12 cellular contexts compared by ENCODE assay signal in the genomic region with DNA sequence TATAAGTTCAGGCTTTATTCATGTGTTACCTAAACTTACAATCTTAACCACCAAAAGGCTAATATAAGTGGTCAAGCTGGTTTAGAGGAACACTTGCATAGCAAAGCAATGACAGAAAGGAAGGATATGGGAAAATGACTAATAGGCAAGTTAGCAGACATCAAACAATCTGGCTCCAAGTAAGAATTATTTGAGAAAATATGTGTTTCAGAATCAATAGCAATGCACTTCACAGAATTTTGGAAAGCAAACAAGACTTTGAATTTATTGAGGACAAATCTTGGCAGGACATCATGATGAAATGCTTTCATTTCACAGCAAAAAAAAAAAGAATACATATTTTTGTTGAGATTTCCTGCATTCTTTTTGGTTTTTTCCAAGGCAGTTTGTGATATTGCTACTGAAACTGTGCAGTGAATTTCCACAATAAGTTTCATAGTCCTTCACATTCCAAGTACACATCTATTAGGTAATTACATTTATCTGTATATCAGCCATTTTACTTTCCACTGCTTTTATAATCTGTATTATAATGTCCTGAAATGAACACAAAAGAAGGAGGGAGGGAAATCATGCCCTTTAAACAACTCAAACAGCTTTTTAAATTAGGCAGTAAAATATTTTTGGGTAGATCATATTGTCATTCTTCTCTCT.
DNase-seq lines count a peak whose midpoint lies in the region; ATAC-seq and TF ChIP-seq lines count a peak whose summit lies in the region.
"Had no signal": no experiment of that assay in that cellular context is flagged by ENCODE, and none has a peak within 500 bp of the region (broad histone marks: within the 10 kb centered on the region; RNA-seq: fewer than 3 reads in every experiment).

No MANE protein-coding gene starts in this region.

- H3K4me1 ChIP-seq in breast epithelium (peaks cover 3 to 13% of the 10 kb centered on the region in 2 donors), tibial nerve (peaks cover 0 to 43% (median 11%) of the 10 kb centered on the region in 4 donors)
- H3K4me1 ChIP-seq in CD8-positive, alpha-beta memory T cell (ENCODE audit: insufficient read depth, low read length) = no peaks in the 10 kb centered on the region

- H3K4me3 Mint-ChIP-seq in MCF 10A (ENCODE audit: unreplicated experiment) = no peak overlapping the region
- H3K4me3 Mint-ChIP-seq in stimulated activated memory B cell treated with anti-CD40 and anti-IgM and Interleukin-4, amounts not matched to agents 10 μg/mL and 1 μg/mL and 100 μg/mL, for 72 hours = no peak overlapping the region
- H3K4me3 Mint-ChIP-seq in CD8-positive, alpha-beta memory T cell = no peak overlapping the region
- H3K4me3 Mint-ChIP-seq: type B pancreatic cell had no signal

- TF ChIP-seq CTCF in MCF 10A (IDR thresholded peaks at IDR 0.05; ENCODE audit: unreplicated experiment) (no peak), breast epithelium (IDR thresholded peaks at IDR 0.05) (no peak), kidney epithelial cell (IDR thresholded peaks at IDR 0.05; ENCODE audit: insufficient read depth, low read length, poor library complexity, severe bottlenecking) (no peak), tibial nerve (IDR thresholded peaks at IDR 0.05) (no peak)

- no peak for TF ChIP-seq POLR2A in breast epithelium (IDR thresholded peaks at IDR 0.05)
- TF ChIP-seq POLR2A in tibial nerve (IDR thresholded peaks at IDR 0.05) = no peak

- DNase-seq in MCF 10A (ENCODE audit: unreplicated experiment) (peak; percentile 59), breast epithelium (ENCODE audit: low spot score in 2 of 2) (no peak), astrocyte of the hippocampus (ENCODE audit: low read depth, low spot score) (peak; percentile 79), kidney epithelial cell (ENCODE audit: low read depth) (peak; percentile 77), tibial nerve (ENCODE audit: low spot score in 2 of 2) (no peak), HUDEP-2 (lab: John Stamatoyannopoulos, UW; ENCODE audit: unreplicated experiment in 76 of 76) (no peak)
- DNase-seq in CD8-positive, alpha-beta memory T cell = no peak
- DNase-seq: esophagus squamous epithelium; stimulated activated CD4-positive, alpha-beta T cell treated with anti-CD3 and anti-CD28 coated beads, Interleukin-2, amount 100 ng/mL, for 48 hours had no signal

- POLR2A ChIA-PET in MCF 10A (lab: Yijun Ruan, JAX) = no interaction called here
- POLR2A ChIA-PET in CD8-positive, alpha-beta memory T cell (lab: Charles Lee) = no interaction called here

- H3K36me3 ChIP-seq in breast epithelium (no peaks in the 10 kb centered on the region), kidney epithelial cell (ENCODE audit: control insufficient read depth, insufficient read depth, low read length) (no peaks in the 10 kb centered on the region), tibial nerve (no peaks in the 10 kb centered on the region)
- no peaks in the 10 kb centered on the region for H3K36me3 ChIP-seq in CD8-positive, alpha-beta memory T cell (ENCODE audit: insufficient read depth, low read length)
- H3K36me3 ChIP-seq: esophagus squamous epithelium had no signal

- no peaks in the 10 kb centered on the region for H3K9me3 Mint-ChIP-seq in MCF 10A (ENCODE audit: unreplicated experiment)
- peaks cover 3% of the 10 kb centered on the region for H3K9me3 Mint-ChIP-seq in stimulated activated memory B cell treated with anti-CD40 and anti-IgM and Interleukin-4, amounts not matched to agents 10 μg/mL and 1 μg/mL and 100 μg/mL, for 72 hours
- H3K9me3 Mint-ChIP-seq in CD8-positive, alpha-beta memory T cell = peaks cover 0 to 10% (median under 1%) of the 10 kb centered on the region in 5 donors
- H3K9me3 Mint-ChIP-seq: type B pancreatic cell had no signal

- H3K4me1 Mint-ChIP-seq in MCF 10A (ENCODE audit: insufficient read depth, unreplicated experiment) = peaks cover 20% of the 10 kb centered on the region
- H3K4me1 Mint-ChIP-seq in stimulated activated memory B cell treated with anti-CD40 and anti-IgM and Interleukin-4, amounts not matched to agents 10 μg/mL and 1 μg/mL and 100 μg/mL, for 72 hours = no peaks in the 10 kb centered on the region
- H3K4me1 Mint-ChIP-seq in CD8-positive, alpha-beta memory T cell = no peaks in the 10 kb centered on the region

- H3K4me3 ChIP-seq in breast epithelium (no peak overlapping the region), kidney epithelial cell (ENCODE audit: low read depth, low read length) (no peak overlapping the region), tibial nerve (no peak overlapping the region)
- H3K4me3 ChIP-seq in CD8-positive, alpha-beta memory T cell (ENCODE audit: low read length) = no peak overlapping the region
- H3K4me3 ChIP-seq: esophagus squamous epithelium had no signal

- CTCF ChIA-PET in MCF 10A (lab: Yijun Ruan, JAX) = interaction anchor here (0.8 kb wide), 2 partner anchors 20 to 825 kb away, joined by 3 read pairs; no protein-coding TSS in a partner anchor
- CTCF ChIA-PET in CD8-positive, alpha-beta memory T cell (lab: Charles Lee) = no interaction called here

- no peaks in the 10 kb centered on the region for H3K9me3 ChIP-seq in breast epithelium
- no peaks in the 10 kb centered on the region for H3K9me3 ChIP-seq in tibial nerve
- no peaks in the 10 kb centered on the region for H3K9me3 ChIP-seq in CD8-positive, alpha-beta memory T cell (ENCODE audit: low read length)
- H3K9me3 ChIP-seq: esophagus squamous epithelium had no signal

- no peak for ATAC-seq in stimulated activated memory B cell treated with anti-CD40 and anti-IgM and Interleukin-4, amounts not matched to agents 10 μg/mL and 1 μg/mL and 100 μg/mL, for 72 hours
- ATAC-seq: activated CD4-positive, CD25-positive, alpha-beta regulatory T cell treated with anti-CD3 and anti-CD28 coated beads, Interleukin-2, amount 50 U/mL, for 24 hours had no signal

- no peak overlapping the region for H3K27ac Mint-ChIP-seq in MCF 10A (ENCODE audit: low read depth, unreplicated experiment)
- no peak overlapping the region for H3K27ac Mint-ChIP-seq in stimulated activated memory B cell treated with anti-CD40 and anti-IgM and Interleukin-4, amounts not matched to agents 10 μg/mL and 1 μg/mL and 100 μg/mL, for 72 hours
- no peak overlapping the region for H3K27ac Mint-ChIP-seq in CD8-positive, alpha-beta memory T cell
- H3K27ac Mint-ChIP-seq: type B pancreatic cell had no signal

- H3K27me3 ChIP-seq in breast epithelium = no peaks in the 10 kb centered on the region
- no peaks in the 10 kb centered on the region for H3K27me3 ChIP-seq in kidney epithelial cell (ENCODE audit: control insufficient read depth, insufficient read depth, low read length)
- H3K27me3 ChIP-seq in tibial nerve = no peaks in the 10 kb centered on the region
- H3K27me3 ChIP-seq in CD8-positive, alpha-beta memory T cell (ENCODE audit: insufficient read depth, low read length, poor library complexity, severe bottlenecking) = no peaks in the 10 kb centered on the region
- H3K27me3 ChIP-seq: esophagus squamous epithelium had no signal

- H3K27ac ChIP-seq in breast epithelium = peak overlapping the region in 1 of 2 donors; percentile 81
- peak overlapping the region in 2 of 4 donors; percentile 68 to 85 for H3K27ac ChIP-seq in tibial nerve
- H3K27ac ChIP-seq in CD8-positive, alpha-beta memory T cell (ENCODE audit: low read depth, low read length) = no peak overlapping the region

- intact Hi-C loops in MCF 10A (cut with micrococcal nuclease) (no loop called here), breast epithelium (cut with DNase I; ENCODE audit: low total_unique reads) (no loop called here)

- H3K36me3 Mint-ChIP-seq in MCF 10A (ENCODE audit: insufficient read depth, unreplicated experiment) = peaks cover 6% of the 10 kb centered on the region
- H3K36me3 Mint-ChIP-seq in stimulated activated memory B cell treated with anti-CD40 and anti-IgM and Interleukin-4, amounts not matched to agents 10 μg/mL and 1 μg/mL and 100 μg/mL, for 72 hours = no peaks in the 10 kb centered on the region
- H3K36me3 Mint-ChIP-seq in CD8-positive, alpha-beta memory T cell = no peaks in the 10 kb centered on the region
- H3K36me3 Mint-ChIP-seq: type B pancreatic cell had no signal

- peak; percentile 23 to 53 for TF ChIP-seq EP300 in tibial nerve (IDR thresholded peaks at IDR 0.05)

- no peaks in the 10 kb centered on the region for H3K27me3 Mint-ChIP-seq in MCF 10A (ENCODE audit: insufficient read depth, unreplicated experiment)
- H3K27me3 Mint-ChIP-seq in stimulated activated memory B cell treated with anti-CD40 and anti-IgM and Interleukin-4, amounts not matched to agents 10 μg/mL and 1 μg/mL and 100 μg/mL, for 72 hours = no peaks in the 10 kb centered on the region
- no peaks in the 10 kb centered on the region for H3K27me3 Mint-ChIP-seq in CD8-positive, alpha-beta memory T cell

- BruUV-seq in MCF 10A (replicated peaks; lab: Mats Ljungman, UMichigan) = no TSS peak

Comparison
In these comparisons a context has a peak if more than half of its experiments do, and no peak if none do; other contexts are left out.
1. DNase-seq: peak in MCF 10A (single experiment), astrocyte of the hippocampus (single experiment) and kidney epithelial cell (single experiment); none in breast epithelium (0 of 2), tibial nerve (0 of 2), HUDEP-2 (0 of 76) and CD8-positive, alpha-beta memory T cell (0 of 5).